ENCODE assay signal across 8 cellular contexts in the genomic region with DNA sequence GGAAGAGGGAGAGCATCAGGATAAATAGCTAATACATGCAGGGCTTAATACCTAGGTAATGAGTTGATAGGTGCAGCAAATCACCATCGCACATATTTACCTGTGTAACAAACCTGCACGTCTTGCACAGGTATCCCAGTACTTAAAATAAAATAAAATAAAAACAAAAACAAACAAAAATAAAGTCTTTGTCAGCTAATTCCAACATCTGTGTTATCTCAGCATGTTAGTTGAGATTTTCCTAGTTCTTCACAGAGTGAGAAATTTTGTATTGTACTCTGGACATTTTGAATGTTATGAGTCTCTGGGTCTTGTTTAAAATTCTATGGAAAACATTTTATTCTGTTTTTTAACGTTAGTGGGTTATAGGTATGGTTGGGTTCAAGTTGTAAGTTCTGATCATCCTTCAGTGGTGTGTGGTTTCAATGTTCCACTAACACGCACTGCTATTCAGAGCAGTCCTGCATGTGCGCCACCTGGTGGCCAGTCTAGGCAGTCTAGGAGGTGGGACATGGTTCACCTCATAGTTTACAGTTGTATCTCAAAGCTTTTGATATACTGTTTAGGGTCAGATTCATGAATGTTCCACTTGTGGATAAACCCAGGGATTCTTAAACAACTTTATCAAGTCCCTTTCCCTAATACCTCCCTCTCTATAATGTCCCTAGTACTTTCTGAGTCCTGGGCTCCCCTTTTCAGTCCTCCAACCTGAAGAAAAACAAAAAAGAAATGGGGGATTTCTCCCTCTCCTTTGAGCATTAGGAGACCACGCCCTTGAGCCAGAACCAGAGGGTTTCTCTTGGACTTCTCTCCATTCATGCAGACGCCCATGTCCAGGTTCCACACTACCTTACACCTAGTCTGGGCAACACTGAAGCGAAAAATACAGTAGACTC.
A peak's percentile ranks its signal among the peaks of the same experiment; 100 is the strongest.
DNase-seq lines count a peak whose midpoint lies in the region; ATAC-seq and TF ChIP-seq lines count a peak whose summit lies in the region.

No MANE protein-coding gene starts in this region.

- POLR2A ChIA-PET in activated CD4-positive, alpha-beta memory T cell treated with anti-CD3 and anti-CD28 coated beads for 36 hours (lab: Charles Lee): no interaction called here

- ATAC-seq in GM19324 (IDR thresholded peaks at IDR 0.05; ENCODE audit: low FRiP score, unreplicated experiment) (peak; percentile 80), HG03378 (IDR thresholded peaks at IDR 0.05; ENCODE audit: unreplicated experiment) (peak; percentile 94), memory B cell (ENCODE audit: low read depth) (peak; percentile 89)

- TF ChIP-seq CTCF in CD14-positive monocyte (IDR thresholded peaks at IDR 0.05): peak; percentile 96

- H3K9me3 Mint-ChIP-seq in CD14-positive monocyte (peaks cover 0 to 5% (median 0%) of the 10 kb centered on the region in 7 donors), memory B cell (no peaks in the 10 kb centered on the region)
- no peaks in the 10 kb centered on the region for H3K9me3 Mint-ChIP-seq in activated CD4-positive, alpha-beta memory T cell treated with anti-CD3 and anti-CD28 coated beads for 36 hours

- no peaks in the 10 kb centered on the region for H3K36me3 Mint-ChIP-seq in CD14-positive monocyte
- no peaks in the 10 kb centered on the region for H3K36me3 Mint-ChIP-seq in activated CD4-positive, alpha-beta memory T cell treated with anti-CD3 and anti-CD28 coated beads for 36 hours
- H3K36me3 Mint-ChIP-seq in memory B cell: no peaks in the 10 kb centered on the region

- DNase-seq in CD14-positive monocyte (ENCODE audit: low spot score): peak; percentile 59
- DNase-seq in NCI-H69 (lab: John Stamatoyannopoulos, UW): peak; percentile 79
- DNase-seq in activated CD4-positive, alpha-beta memory T cell treated with anti-CD3 and anti-CD28 coated beads for 36 hours: peak; percentile 82
- peak; percentile 74 for DNase-seq in effector CD4-positive, alpha-beta T cell
- peak; percentile 64 to 76 for DNase-seq in memory B cell (ENCODE audit: low spot score in 2 of 2)
- DNase-seq in stimulated activated CD8-positive, alpha-beta memory T cell treated with anti-CD3 and anti-CD28 coated beads, Interleukin-2, amount 100 ng/mL, for 1 hour (ENCODE audit: low read depth in 2 of 2): peak; percentile 65 to 67

- H3K4me1 Mint-ChIP-seq in CD14-positive monocyte (no peaks in the 10 kb centered on the region), memory B cell (no peaks in the 10 kb centered on the region)
- H3K4me1 Mint-ChIP-seq in activated CD4-positive, alpha-beta memory T cell treated with anti-CD3 and anti-CD28 coated beads for 36 hours (ENCODE audit: low read depth): no peaks in the 10 kb centered on the region

- CTCF ChIA-PET in activated CD4-positive, alpha-beta memory T cell treated with anti-CD3 and anti-CD28 coated beads for 36 hours (lab: Charles Lee): interaction anchor here (0.7 to 2.1 kb wide), 12 partner anchors 10 to 764 kb away, joined by 3 to 20 read pairs (median 4); no protein-coding TSS in a partner anchor

- peaks cover 0 to 9% (median 2%) of the 10 kb centered on the region in 3 donors for H3K27me3 Mint-ChIP-seq in CD14-positive monocyte (ENCODE audit: low read depth in 3 of 3)
- peaks cover 23% of the 10 kb centered on the region for H3K27me3 Mint-ChIP-seq in activated CD4-positive, alpha-beta memory T cell treated with anti-CD3 and anti-CD28 coated beads for 36 hours
- H3K27me3 Mint-ChIP-seq in memory B cell: peaks cover 8% of the 10 kb centered on the region

- intact Hi-C loops in CD14-positive monocyte (cut with micrococcal nuclease): loop anchor here (2.0 to 5.0 kb wide), 3 partner anchors 464 to 759 kb away; no protein-coding TSS in a partner anchor
- intact Hi-C loops in activated CD4-positive, alpha-beta memory T cell treated with anti-CD3 and anti-CD28 coated beads for 36 hours (cut with micrococcal nuclease): loop anchor here (1.0 to 2.0 kb wide), 3 partner anchors 59 to 761 kb away; no protein-coding TSS in a partner anchor

- no peak overlapping the region for H3K27ac Mint-ChIP-seq in CD14-positive monocyte
- no peak overlapping the region for H3K27ac Mint-ChIP-seq in activated CD4-positive, alpha-beta memory T cell treated with anti-CD3 and anti-CD28 coated beads for 36 hours
- H3K27ac Mint-ChIP-seq in memory B cell: no peak overlapping the region

- H3K4me3 Mint-ChIP-seq in CD14-positive monocyte (no peak overlapping the region), memory B cell (no peak overlapping the region)
- no peak overlapping the region for H3K4me3 Mint-ChIP-seq in activated CD4-positive, alpha-beta memory T cell treated with anti-CD3 and anti-CD28 coated beads for 36 hours

Comparison
In these comparisons a context has a peak if more than half of its experiments do, and no peak if none do; other contexts are left out.
1. Peak in every context shown above with its lines: DNase-seq and ATAC-seq.